Comparison of ENCODE assay signal across 8 cellular contexts in genomic region chr20:17557675-17558006, GRCh38. TPM values are rescaled to one million over a fixed set of nuclear protein-coding genes. Genes with fewer than 3 reads are reported as not detected.
A peak's percentile ranks its signal among the peaks of the same experiment; 100 is the strongest.
DNase-seq lines count a peak whose midpoint lies in the region; ATAC-seq, FAIRE-seq and TF ChIP-seq lines count a peak whose summit lies in the region.

No MANE protein-coding gene starts in this region.

- no peaks in the 10 kb centered on the region for H3K27me3 ChIP-seq in endothelial cell of umbilical vein (ENCODE audit: control insufficient read depth in 2 of 2, insufficient read depth in 2 of 2, low read length in 2 of 2)
- no peaks in the 10 kb centered on the region for H3K27me3 ChIP-seq in trophoblast cell (ENCODE audit: insufficient read depth, low read length)

- no peak for TF ChIP-seq CTCF in endothelial cell of umbilical vein (IDR thresholded peaks at IDR 0.05; ENCODE audit: extremely low read depth in 1 of 2, insufficient read depth in 1 of 2, low read depth in 1 of 2, low read length in 2 of 2)

- no peak for TF ChIP-seq POLR2A in endothelial cell of umbilical vein (IDR thresholded peaks at IDR 0.05; ENCODE audit: low read depth, low read length)

- no peaks in the 10 kb centered on the region for H3K9me3 ChIP-seq in endothelial cell of umbilical vein (replicated peaks; ENCODE audit: control insufficient read depth, insufficient read depth, low read length)
- no peaks in the 10 kb centered on the region for H3K9me3 ChIP-seq in trophoblast cell (ENCODE audit: insufficient read depth, low read depth, low read length)

- ATAC-seq in HG02870 (IDR thresholded peaks at IDR 0.05; ENCODE audit: unreplicated experiment) (no peak), GM19351 (IDR thresholded peaks at IDR 0.05; ENCODE audit: unreplicated experiment) (no peak)

- DNase-seq in DMS 273 treated with DMSO at 0.1 percent for 48 hours (lab: John Stamatoyannopoulos, UW) (peak; percentile 62), NCI-H446 treated with DMSO at 0.1 percent for 48 hours (lab: John Stamatoyannopoulos, UW) (peak; percentile 50), endothelial cell of umbilical vein (ENCODE audit: low read depth, low spot score) (peak; percentile 88), trophoblast cell (peak; percentile 65 to 90), cerebellum (ENCODE audit: low spot score) (no peak)
- DNase-seq in stimulated activated CD4-positive, alpha-beta T cell treated with anti-CD3 and anti-CD28 coated beads, Interleukin-4, amount 100 ng/mL, for 24 hours, result no peak

- H2BK12ac ChIP-seq in trophoblast cell (ENCODE audit: low read length), result peak overlapping the region; percentile 94

- peak overlapping the region; percentile 58 for H2AFZ ChIP-seq in endothelial cell of umbilical vein (ENCODE audit: low read depth, low read length)
- peak overlapping the region; percentile 12 for H2AFZ ChIP-seq in trophoblast cell (ENCODE audit: insufficient read depth, low read length, poor library complexity)

- H3K23ac ChIP-seq in trophoblast cell (ENCODE audit: low read length), result no peak overlapping the region

- H3K4me2 ChIP-seq in endothelial cell of umbilical vein (ENCODE audit: insufficient read depth, low read length) (peak overlapping the region; percentile 60), trophoblast cell (ENCODE audit: low read length) (peak overlapping the region; percentile 53)

- CTCF ChIA-PET in endothelial cell of umbilical vein (lab: Charles Lee), result interaction anchor here (0.9 to 5.0 kb wide), 10 partner anchors 13 to 92 kb away, joined by 3 to 30 read pairs (median 6); partner anchors contain the start of gene DSTN

- FAIRE-seq in endothelial cell of umbilical vein (lab: Jason Lieb, UNC), result peak; percentile 81

- no CpG with 5 or more reads among the region's 3 CpGs for WGBS in trophoblast cell (ENCODE audit: extremely low coverage, insufficient coverage, insufficient read length)

- H3K9ac ChIP-seq in endothelial cell of umbilical vein (replicated peaks; ENCODE audit: extremely low read depth, insufficient read depth, low read length) (peak overlapping the region; percentile 78), trophoblast cell (ENCODE audit: low read length) (no peak overlapping the region)

- no peak overlapping the region for H3K14ac ChIP-seq in trophoblast cell (ENCODE audit: low read length)

- H4K8ac ChIP-seq in trophoblast cell (ENCODE audit: low read depth, low read length), result peak overlapping the region; percentile 40

- H2BK120ac ChIP-seq in trophoblast cell (ENCODE audit: insufficient read depth, low read length, poor library complexity), result peak overlapping the region; percentile 90

- H4K91ac ChIP-seq in trophoblast cell (ENCODE audit: low read depth, low read length), result peak overlapping the region; percentile 86

- H3K79me1 ChIP-seq in trophoblast cell (ENCODE audit: low read length), result peaks cover 18% of the 10 kb centered on the region

- H3K18ac ChIP-seq in trophoblast cell (ENCODE audit: low read length), result peak overlapping the region; percentile 79

- peak overlapping the region; percentile 96 for H3K27ac ChIP-seq in endothelial cell of umbilical vein (ENCODE audit: insufficient read depth, low read depth, low read length)
- peak overlapping the region; percentile 93 for H3K27ac ChIP-seq in trophoblast cell (ENCODE audit: low read depth, low read length)

- no peaks in the 10 kb centered on the region for H3K79me2 ChIP-seq in endothelial cell of umbilical vein (ENCODE audit: control insufficient read depth, insufficient read depth, low read length)
- H3K79me2 ChIP-seq in trophoblast cell (ENCODE audit: control insufficient read depth, insufficient read depth, low read length, poor library complexity), result peaks cover 2% of the 10 kb centered on the region

- H4K20me1 ChIP-seq in endothelial cell of umbilical vein (replicated peaks; ENCODE audit: control insufficient read depth, extremely low read depth, insufficient read depth, low read length), result no peaks in the 10 kb centered on the region

- BruUV-seq in endothelial cell of umbilical vein (replicated peaks; lab: Mats Ljungman, UMichigan), result no TSS peak

- H3K4me1 ChIP-seq in endothelial cell of umbilical vein (ENCODE audit: control insufficient read depth, extremely low read depth, insufficient read depth, low read length) (peaks cover 37% of the 10 kb centered on the region), trophoblast cell (ENCODE audit: control insufficient read depth in 1 of 2, insufficient read depth in 2 of 2, low read length in 2 of 2) (peaks cover 11 to 18% of the 10 kb centered on the region in 2 experiments)

- H3K4me3 ChIP-seq in endothelial cell of umbilical vein (replicated peaks in 1 of 3; ENCODE audit: insufficient read depth in 1 of 3, low read depth in 1 of 3, low read length in 3 of 3), result no peak overlapping the region
- H3K4me3 ChIP-seq in trophoblast cell (ENCODE audit: low read depth, low read length), result no peak overlapping the region

- H4K12ac ChIP-seq in trophoblast cell (ENCODE audit: low read depth, low read length), result no peak overlapping the region

- H2AK5ac ChIP-seq in trophoblast cell (ENCODE audit: low read length), result no peak overlapping the region

- POLR2A ChIA-PET in endothelial cell of umbilical vein (lab: Charles Lee), result interaction anchor here (0.6 to 3.7 kb wide), 3 partner anchors 13 to 57 kb away, joined by 3 to 22 read pairs (median 3); partner anchors contain the start of gene DSTN

- peak overlapping the region; percentile 77 for H2BK5ac ChIP-seq in trophoblast cell (ENCODE audit: low read depth, low read length, poor library complexity)

- intact Hi-C loops in endothelial cell of umbilical vein (cut with micrococcal nuclease), result loop anchor here (1.0 kb wide), 2 partner anchors 12 to 20 kb away; no protein-coding TSS in a partner anchor

- dilution Hi-C loops in endothelial cell of umbilical vein (cut with MboI; ENCODE audit: extremely low pct_ligation_motif_present, low sequenced_read_pairs), result no loop called here

- no peaks in the 10 kb centered on the region for H3K9me1 ChIP-seq in endothelial cell of umbilical vein (replicated peaks; ENCODE audit: control insufficient read depth, extremely low read depth, insufficient read depth, low read length)

- no peak overlapping the region for H3K4ac ChIP-seq in trophoblast cell (ENCODE audit: low read depth, low read length)

- H3K36me3 ChIP-seq in endothelial cell of umbilical vein (ENCODE audit: control insufficient read depth in 2 of 2, extremely low read depth in 1 of 2, insufficient read depth in 2 of 2, low read length in 2 of 2) (no peaks in the 10 kb centered on the region), trophoblast cell (ENCODE audit: control insufficient read depth in 1 of 2, insufficient read depth in 2 of 2, low read length in 2 of 2) (no peaks in the 10 kb centered on the region)

TF ChIP-seq in endothelial cell of umbilical vein, 7 proteins besides CTCF, POLR2A, EP300 and RAD21:
- TF ChIP-seq FOS (IDR thresholded peaks at IDR 0.05; ENCODE audit: borderline replicate concordance, insufficient read depth, low read length) (peak; percentile 85), GATA2 (IDR thresholded peaks at IDR 0.05; ENCODE audit: insufficient read depth, insufficient read length, low read depth, low read length) (no peak), JUN (IDR thresholded peaks at IDR 0.05; ENCODE audit: borderline replicate concordance, insufficient read depth, insufficient read length, low read depth) (peak; percentile 54)

RNA-seq across cellular contexts. Expression of gene DSTN, which starts 12.2 kb away (rescaled TPM):
- total RNA-seq in endothelial cell of umbilical vein (300 and 307 TPM in 2 replicates), cerebellum (116 TPM)
- polyA plus RNA-seq in endothelial cell of umbilical vein, result 46.8 and 66.1 TPM in 2 replicates
- 172 and 181 TPM in 2 replicates for polyA plus RNA-seq in endothelial cell of umbilical vein (2011; cell fraction: cytosol; rRNA removed)
- 71.7 and 84.7 TPM in 2 replicates for polyA plus RNA-seq in endothelial cell of umbilical vein (2011; cell fraction: nucleus; rRNA removed)
- polyA plus RNA-seq in endothelial cell of umbilical vein (2012), result 369 and 386 TPM in 2 replicates
- 13.6 and 16.7 TPM in 2 replicates for polyA minus RNA-seq in endothelial cell of umbilical vein
- polyA minus RNA-seq in endothelial cell of umbilical vein (2011; cell fraction: cytosol; rRNA and poly(A)+ RNA removed), result 32.0 TPM
- 18.4 and 19.8 TPM in 2 replicates for polyA minus RNA-seq in endothelial cell of umbilical vein (2011; cell fraction: nucleus; rRNA and poly(A)+ RNA removed)
- polyA plus RNA-seq in trophoblast cell (2013), result 565 and 566 TPM in 2 replicates

RNA-seq across cellular contexts. Expression of gene BFSP1, which starts 26.5 kb away (rescaled TPM):
- 3.7 and 5.2 TPM in 2 replicates for total RNA-seq in endothelial cell of umbilical vein
- polyA plus RNA-seq in endothelial cell of umbilical vein, result 2.5 and 3.1 TPM in 2 replicates
- 4.1 and 4.5 TPM in 2 replicates for polyA plus RNA-seq in endothelial cell of umbilical vein (2011; cell fraction: cytosol; rRNA removed)
- 4.0 and 4.6 TPM in 2 replicates for polyA plus RNA-seq in endothelial cell of umbilical vein (2011; cell fraction: nucleus; rRNA removed)
- 3.9 and 4.4 TPM in 2 replicates for polyA plus RNA-seq in endothelial cell of umbilical vein (2012)
- polyA minus RNA-seq in endothelial cell of umbilical vein, result 2.9 and 3.3 TPM in 2 replicates
- polyA minus RNA-seq in endothelial cell of umbilical vein (2011; cell fraction: cytosol; rRNA and poly(A)+ RNA removed), result 1.4 TPM
- polyA minus RNA-seq in endothelial cell of umbilical vein (2011; cell fraction: nucleus; rRNA and poly(A)+ RNA removed), result 1.2 and 1.5 TPM in 2 replicates
- 2.2 and 2.7 TPM in 2 replicates for polyA plus RNA-seq in trophoblast cell (2013)
- total RNA-seq in cerebellum, result 1.5 TPM

Comparison
In these comparisons a context has a peak if more than half of its experiments do, and no peak if none do; other contexts are left out.
1. DNase-seq: peak in DMS 273 treated with DMSO at 0.1 percent for 48 hours (single experiment), NCI-H446 treated with DMSO at 0.1 percent for 48 hours (single experiment), endothelial cell of umbilical vein (single experiment) and trophoblast cell (2 of 2); none in cerebellum (single experiment) and stimulated activated CD4-positive, alpha-beta T cell treated with anti-CD3 and anti-CD28 coated beads, Interleukin-4, amount 100 ng/mL, for 24 hours (single experiment).